10 cellular contexts compared by ENCODE assay signal in the genomic region with DNA sequence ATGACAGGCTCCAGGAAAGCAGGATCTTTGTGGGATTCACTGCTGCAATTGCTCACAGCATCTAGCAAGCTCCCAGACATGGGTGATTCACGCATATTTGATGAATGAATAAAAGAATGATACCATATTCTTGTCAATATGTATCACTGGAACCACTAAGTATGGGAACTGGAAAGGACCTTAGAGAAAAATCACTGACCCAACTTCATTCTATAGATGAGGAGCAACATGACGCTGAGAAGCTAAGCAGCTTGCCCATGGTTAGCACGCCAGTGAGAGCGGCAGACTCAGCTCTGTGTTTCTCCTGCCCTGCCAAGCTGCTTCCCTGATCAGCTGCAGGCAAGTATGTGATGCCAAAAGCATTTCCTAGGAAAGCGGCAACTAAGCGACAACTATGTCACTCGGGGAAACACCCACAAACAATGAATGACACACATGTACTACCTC.
DNase-seq lines count a peak whose midpoint lies in the region; ATAC-seq and TF ChIP-seq lines count a peak whose summit lies in the region.
"Had no signal": no experiment of that assay in that cellular context is flagged by ENCODE, and none has a peak within 500 bp of the region (broad histone marks: within the 10 kb centered on the region; RNA-seq: fewer than 3 reads in every experiment).

No MANE protein-coding gene starts in this region.

- DNase-seq in HCEC 1CT (peak; percentile 91), amniotic epithelial cell (ENCODE audit: low read depth) (peak; percentile 59), fibroblast of the conjunctiva (ENCODE audit: low read depth) (peak; percentile 22), smooth muscle cell (lab: John Stamatoyannopoulos, UW; ENCODE audit: unreplicated experiment) (no peak), GM10266 (ENCODE audit: extremely low spot score) (no peak), NCI-H1092 treated with DMSO at 0.1 percent for 48 hours (lab: John Stamatoyannopoulos, UW) (no peak), NCI-H1092 (lab: John Stamatoyannopoulos, UW) (no peak), omental fat pad (ENCODE audit: low spot score) (no peak)
- DNase-seq: left colon, NCI-H1694 treated with DMSO at 0.1 percent for 48 hours had no signal

- peaks cover 55% of the 10 kb centered on the region for H4K20me1 ChIP-seq in smooth muscle cell (ENCODE audit: low read depth)

- H3K4me2 ChIP-seq in smooth muscle cell: peak overlapping the region; percentile 30

- H3K9me3 ChIP-seq in smooth muscle cell (replicated peaks; ENCODE audit: low read depth): no peaks in the 10 kb centered on the region

- no peaks in the 10 kb centered on the region for H3F3A ChIP-seq in smooth muscle cell (ENCODE audit: low read depth)

- TF ChIP-seq CTCF in smooth muscle cell (IDR thresholded peaks at IDR 0.05; ENCODE audit: borderline replicate concordance, insufficient read depth, poor library complexity, severe bottlenecking) (no peak), GM10266 (IDR thresholded peaks at IDR 0.05; ENCODE audit: control insufficient read depth, insufficient read depth, low read depth, missing control alignments) (no peak), omental fat pad (IDR thresholded peaks at IDR 0.05) (no peak)

- no peaks in the 10 kb centered on the region for H3K79me2 ChIP-seq in smooth muscle cell (ENCODE audit: low read depth)

- no peak overlapping the region for H3K4me3 ChIP-seq in smooth muscle cell

- no peaks in the 10 kb centered on the region for H3K27me3 ChIP-seq in smooth muscle cell (ENCODE audit: low read depth)

- 71% methylated on average over 7 of the region's 7 CpGs for WGBS in smooth muscle cell (ENCODE audit: low lambda C conversion rate)

- H3K36me3 ChIP-seq in smooth muscle cell (ENCODE audit: low read depth): no peaks in the 10 kb centered on the region

- H3K27ac ChIP-seq in smooth muscle cell (ENCODE audit: low read depth): no peak overlapping the region

- no peak overlapping the region for H2AFZ ChIP-seq in smooth muscle cell (ENCODE audit: low read depth)

- ATAC-seq in omental fat pad (ENCODE audit: low FRiP score): no peak
- ATAC-seq: left colon had no signal

- no peaks in the 10 kb centered on the region for H3K4me1 ChIP-seq in smooth muscle cell (ENCODE audit: low read depth)

- H3K9ac ChIP-seq in smooth muscle cell (ENCODE audit: low read depth): no peak overlapping the region

Comparison
In these comparisons a context has a peak if more than half of its experiments do, and no peak if none do; other contexts are left out.
1. DNase-seq: peak in HCEC 1CT (single experiment), amniotic epithelial cell (single experiment) and fibroblast of the conjunctiva (single experiment); none in smooth muscle cell (single experiment), GM10266 (single experiment), NCI-H1092 treated with DMSO at 0.1 percent for 48 hours (single experiment), NCI-H1092 (single experiment) and omental fat pad (single experiment).